In genomic region chr1:197521118-197521739, GRCh38 we compare ENCODE assay signal across 8 cellular contexts.
DNase-seq lines count a peak whose midpoint lies in the region; ATAC-seq and TF ChIP-seq lines count a peak whose summit lies in the region.

No MANE protein-coding gene starts in this region.

- H4K20me1 ChIP-seq in osteoblast (ENCODE audit: insufficient read depth, low read length) = no peaks in the 10 kb centered on the region

- no peaks in the 10 kb centered on the region for H3K36me3 ChIP-seq in osteoblast (ENCODE audit: insufficient read depth, low read length)

- no peak overlapping the region for H2AFZ ChIP-seq in osteoblast (ENCODE audit: low read length)

- H3K4me1 Mint-ChIP-seq in activated CD8-positive, alpha-beta memory T cell treated with anti-CD3 and anti-CD28 coated beads, Interleukin-2, amount 10 ng/mL, durations not matched to agents 7 days and 5 days = peaks cover 2% of the 10 kb centered on the region

- no peaks in the 10 kb centered on the region for H3K79me2 ChIP-seq in osteoblast (ENCODE audit: insufficient read depth, low read length)

- no peaks in the 10 kb centered on the region for H3K27me3 ChIP-seq in osteoblast (ENCODE audit: insufficient read depth, low read length)

- peaks cover 2% of the 10 kb centered on the region for H3K36me3 Mint-ChIP-seq in activated CD8-positive, alpha-beta memory T cell treated with anti-CD3 and anti-CD28 coated beads, Interleukin-2, amount 10 ng/mL, durations not matched to agents 7 days and 5 days

- CTCF ChIA-PET in activated CD8-positive, alpha-beta memory T cell treated with anti-CD3 and anti-CD28 coated beads, Interleukin-2, amount 10 ng/mL, durations not matched to agents 7 days and 5 days (lab: Charles Lee) = interaction anchor here (0.9 to 2.0 kb wide), 10 partner anchors 9 to 846 kb away, joined by 3 to 17 read pairs (median 4); partner anchors contain the start of gene C1orf53

- H3K4me3 Mint-ChIP-seq in activated CD8-positive, alpha-beta memory T cell treated with anti-CD3 and anti-CD28 coated beads, Interleukin-2, amount 10 ng/mL, durations not matched to agents 7 days and 5 days = no peak overlapping the region

- no peak overlapping the region for H3K27ac ChIP-seq in osteoblast (ENCODE audit: low read depth, low read length)

- no peaks in the 10 kb centered on the region for H3K4me1 ChIP-seq in osteoblast (ENCODE audit: insufficient read depth, low read length)

- no peaks in the 10 kb centered on the region for H3K9me3 Mint-ChIP-seq in activated CD8-positive, alpha-beta memory T cell treated with anti-CD3 and anti-CD28 coated beads, Interleukin-2, amount 10 ng/mL, durations not matched to agents 7 days and 5 days (ENCODE audit: low read depth)

- TF ChIP-seq CTCF in osteoblast (IDR thresholded peaks at IDR 0.05; ENCODE audit: extremely low read depth, low read depth, low read length) = peak; percentile 67

- H3K27me3 Mint-ChIP-seq in activated CD8-positive, alpha-beta memory T cell treated with anti-CD3 and anti-CD28 coated beads, Interleukin-2, amount 10 ng/mL, durations not matched to agents 7 days and 5 days = no peaks in the 10 kb centered on the region

- H3K27ac Mint-ChIP-seq in activated CD8-positive, alpha-beta memory T cell treated with anti-CD3 and anti-CD28 coated beads, Interleukin-2, amount 10 ng/mL, durations not matched to agents 7 days and 5 days = no peak overlapping the region

- no peaks in the 10 kb centered on the region for H3K9me3 ChIP-seq in osteoblast (ENCODE audit: low read depth, low read length)

- peak; percentile 36 for ATAC-seq in activated CD8-positive, alpha-beta memory T cell treated with anti-CD3 and anti-CD28 coated beads, Interleukin-2, amount 10 ng/mL, durations not matched to agents 7 days and 5 days
- ATAC-seq in GM19395 (IDR thresholded peaks at IDR 0.05; ENCODE audit: unreplicated experiment) (peak; percentile 83), HG03460 (IDR thresholded peaks at IDR 0.05; ENCODE audit: unreplicated experiment) (peak; percentile 52), GM19397 (IDR thresholded peaks at IDR 0.05; ENCODE audit: unreplicated experiment) (no peak)

- no peak overlapping the region for H3K4me2 ChIP-seq in osteoblast (ENCODE audit: insufficient read depth, low read length)

- no peak overlapping the region for H3K4me3 ChIP-seq in osteoblast (ENCODE audit: insufficient read depth, low read length)

- DNase-seq in activated CD8-positive, alpha-beta memory T cell treated with anti-CD3 and anti-CD28 coated beads, Interleukin-2, amount 10 ng/mL, durations not matched to agents 7 days and 5 days = no peak
- no peak for DNase-seq in activated CD8-positive, alpha-beta memory T cell treated with anti-CD3 and anti-CD28 coated beads for 24 hours
- DNase-seq in RKO (ENCODE audit: low spot score) = peak; percentile 37
- peak; percentile 19 for DNase-seq in epidermal melanocyte (ENCODE audit: insufficient read length, low spot score)
- peak; percentile 56 for DNase-seq in osteoblast (ENCODE audit: insufficient read length, low spot score, missing footprints)

Comparison
In these comparisons a context has a peak if more than half of its experiments do, and no peak if none do; other contexts are left out.
1. DNase-seq: peak in RKO (single experiment), epidermal melanocyte (single experiment) and osteoblast (single experiment); none in activated CD8-positive, alpha-beta memory T cell treated with anti-CD3 and anti-CD28 coated beads, Interleukin-2, amount 10 ng/mL, durations not matched to agents 7 days and 5 days (single experiment) and activated CD8-positive, alpha-beta memory T cell treated with anti-CD3 and anti-CD28 coated beads for 24 hours (single experiment).